In the genomic region with DNA sequence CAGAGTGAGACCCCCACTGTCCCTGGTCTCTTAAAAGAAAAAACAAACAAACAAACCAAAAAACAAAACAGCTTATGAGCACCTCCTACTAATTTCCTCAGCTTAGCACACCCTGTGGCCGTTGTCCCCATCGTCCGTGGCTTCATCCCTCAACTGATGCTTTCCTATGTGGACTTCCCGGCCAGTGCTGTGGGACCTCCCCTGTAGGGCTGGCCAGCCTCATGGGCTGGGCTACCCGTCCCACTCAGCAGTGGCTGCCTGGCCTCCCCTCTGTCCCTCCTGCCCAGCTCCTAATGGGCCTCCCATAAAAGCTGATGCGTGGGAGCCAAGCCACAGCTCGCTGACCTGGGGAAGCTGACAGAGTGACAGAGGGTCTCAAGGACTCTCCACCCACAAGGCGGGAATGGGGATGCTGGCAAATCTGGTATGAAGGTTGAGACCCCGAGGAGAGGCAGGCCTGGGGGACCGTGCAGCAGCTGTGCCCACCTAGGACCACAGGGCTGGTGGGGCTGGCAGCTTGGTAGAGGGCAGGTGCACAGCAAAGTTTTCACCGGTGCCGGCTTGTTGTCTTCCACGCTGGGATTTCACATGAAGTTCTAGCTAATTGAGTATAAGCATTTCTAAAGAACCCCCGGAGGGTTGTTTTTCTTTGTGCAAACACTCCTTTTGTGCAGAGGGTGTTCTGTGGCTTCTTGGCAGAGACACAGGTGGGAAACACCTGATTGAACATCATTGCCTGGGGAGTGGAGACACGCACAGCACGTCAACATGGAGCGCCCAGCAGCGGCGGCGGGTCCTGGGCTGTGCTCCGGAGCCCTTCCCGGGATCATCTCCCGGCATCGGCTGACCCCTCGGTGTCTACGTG, we compare ENCODE assay signal across 1 cellular context.
TF ChIP-seq lines count a peak whose summit lies in the region.

No MANE protein-coding gene starts in this region.

TF ChIP-seq in WTC11, 78 proteins besides CTCF, POLR2A, EP300 and RAD21:
- TF ChIP-seq, protein P1, sequence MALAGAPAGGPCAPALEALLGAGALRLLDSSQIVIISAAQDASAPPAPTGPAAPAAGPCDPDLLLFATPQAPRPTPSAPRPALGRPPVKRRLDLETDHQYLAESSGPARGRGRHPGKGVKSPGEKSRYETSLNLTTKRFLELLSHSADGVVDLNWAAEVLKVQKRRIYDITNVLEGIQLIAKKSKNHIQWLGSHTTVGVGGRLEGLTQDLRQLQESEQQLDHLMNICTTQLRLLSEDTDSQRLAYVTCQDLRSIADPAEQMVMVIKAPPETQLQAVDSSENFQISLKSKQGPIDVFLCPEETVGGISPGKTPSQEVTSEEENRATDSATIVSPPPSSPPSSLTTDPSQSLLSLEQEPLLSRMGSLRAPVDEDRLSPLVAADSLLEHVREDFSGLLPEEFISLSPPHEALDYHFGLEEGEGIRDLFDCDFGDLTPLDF (CRISPR knock-in tag; IDR thresholded peaks at IDR 0.05): no peak
- no peak for TF ChIP-seq NR2C2 (CRISPR knock-in tag; IDR thresholded peaks at IDR 0.05)
- TF ChIP-seq PRRX2 (CRISPR knock-in tag; IDR thresholded peaks at IDR 0.05): no peak
- TF ChIP-seq, protein P2, sequence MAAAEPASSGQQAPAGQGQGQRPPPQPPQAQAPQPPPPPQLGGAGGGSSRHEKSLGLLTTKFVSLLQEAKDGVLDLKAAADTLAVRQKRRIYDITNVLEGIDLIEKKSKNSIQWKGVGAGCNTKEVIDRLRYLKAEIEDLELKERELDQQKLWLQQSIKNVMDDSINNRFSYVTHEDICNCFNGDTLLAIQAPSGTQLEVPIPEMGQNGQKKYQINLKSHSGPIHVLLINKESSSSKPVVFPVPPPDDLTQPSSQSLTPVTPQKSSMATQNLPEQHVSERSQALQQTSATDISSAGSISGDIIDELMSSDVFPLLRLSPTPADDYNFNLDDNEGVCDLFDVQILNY (CRISPR knock-in tag; IDR thresholded peaks at IDR 0.05): no peak
- TF ChIP-seq TCF7 (CRISPR knock-in tag; IDR thresholded peaks at IDR 0.05; ENCODE audit: low read depth): no peak
- TF ChIP-seq ZNF232 (CRISPR knock-in tag; IDR thresholded peaks at IDR 0.05): no peak
- no peak for TF ChIP-seq ZNF263 (CRISPR knock-in tag; IDR thresholded peaks at IDR 0.05; ENCODE audit: low read depth)
- no peak for TF ChIP-seq RORB (CRISPR knock-in tag; IDR thresholded peaks at IDR 0.05)
TF ChIP-seq in WTC11: peak in this region for 0.
